9 cellular contexts compared by ENCODE assay signal in the genomic region with DNA sequence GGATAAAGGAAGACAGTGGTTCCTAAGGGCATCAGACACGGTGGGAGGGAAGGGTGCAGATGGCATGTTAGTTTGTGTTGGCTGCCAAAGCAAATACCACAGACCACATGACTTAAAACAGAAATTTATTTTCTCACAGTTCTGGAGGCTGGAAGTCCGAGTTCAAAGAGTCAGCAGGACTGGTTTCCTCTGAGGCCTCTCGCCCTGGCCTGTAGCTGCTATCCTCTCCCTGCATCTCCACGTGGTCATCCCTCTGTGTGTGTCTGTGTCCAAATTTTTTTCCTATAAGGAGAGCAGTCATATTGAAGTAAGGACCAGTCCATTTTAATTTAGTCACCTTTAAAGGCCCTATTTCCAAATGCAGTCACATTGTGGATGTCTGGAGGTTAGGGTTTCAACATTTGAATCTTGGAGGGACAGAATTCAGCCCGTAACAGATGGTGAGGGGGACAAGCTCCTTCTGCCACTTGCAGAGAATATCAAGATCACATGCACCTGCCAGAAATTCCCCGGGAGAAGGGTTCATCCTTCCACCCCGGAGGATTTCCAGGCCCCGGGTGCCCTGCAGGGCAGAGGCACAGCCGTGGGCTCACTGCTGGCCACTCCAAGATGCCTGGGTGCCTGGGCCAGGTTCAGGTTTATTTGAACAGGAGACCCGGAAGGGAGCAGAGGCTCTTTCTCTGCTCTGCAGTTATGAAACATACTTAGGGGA. TPM values are rescaled to one million over a fixed set of nuclear protein-coding genes. Genes with fewer than 3 reads are reported as not detected.
A peak's percentile ranks its signal among the peaks of the same experiment; 100 is the strongest.
DNase-seq lines count a peak whose midpoint lies in the region; ATAC-seq, FAIRE-seq and TF ChIP-seq lines count a peak whose summit lies in the region.
"Had no signal": no experiment of that assay in that cellular context is flagged by ENCODE, and none has a peak within 500 bp of the region (broad histone marks: within the 10 kb centered on the region; RNA-seq: fewer than 3 reads in every experiment).

No MANE protein-coding gene starts in this region.

- BruUV-seq in HepG2 (replicated peaks; lab: Mats Ljungman, UMichigan): no TSS peak

- no peaks in the 10 kb centered on the region for H4K20me1 ChIP-seq in HepG2 (ENCODE audit: insufficient read depth, low read length)

- POLR2A ChIA-PET in HepG2 (lab: Yijun Ruan, JAX): interaction anchor here (0.6 to 2.5 kb wide), 7 partner anchors 27 to 792 kb away, joined by 3 to 12 read pairs (median 4); a partner anchor contains a TSS

- TF ChIP-seq EP300 in HepG2 (IDR thresholded peaks at IDR 0.05; ENCODE audit: low read depth in 2 of 2, low read length in 2 of 2): peak in 1 of 2 experiments; percentile 18; a peak in 1 of 4 replicates
- no peak; the same call in 1 of the 2 replicates for TF ChIP-seq EP300 in HepG2 (CRISPR knock-in tag; IDR thresholded peaks at IDR 0.05; ENCODE audit: borderline replicate concordance)

- peaks cover 57% of the 10 kb centered on the region for H3K4me1 ChIP-seq in HepG2 (ENCODE audit: insufficient read depth, low read length)

- in situ Hi-C loops in HepG2 (cut with HindIII; ENCODE audit: extremely low pct_ligation_motif_present, low pct_unique_long_range_greater_than_20kb): loop anchor here (5.0 kb wide), 1 partner anchor 48 kb away; no protein-coding TSS in a partner anchor

- FAIRE-seq in HepG2 (lab: Jason Lieb, UNC): peak; percentile 87

- peak overlapping the region; percentile 37; the same call in 1 of the 2 replicates for H3K9ac ChIP-seq in HepG2 (ENCODE audit: insufficient read depth, low read depth, low read length)

- TF ChIP-seq CTCF in HepG2 (CRISPR knock-in tag; IDR thresholded peaks at IDR 0.05): no peak

- CTCF ChIA-PET in HepG2 (lab: Yijun Ruan, JAX; ENCODE audit: low intra/inter-chr PET ratio, low total read pairs): no interaction called here

- TF ChIP-seq POLR2A in HepG2 (IDR thresholded peaks at IDR 0.05; ENCODE audit: insufficient read depth in 1 of 2, low read depth in 2 of 2, low read length in 2 of 2): no peak

- H3K9me3 ChIP-seq in KOPT-K1 (ENCODE audit: insufficient read depth, low read length, poor library complexity, severe bottlenecking) (no peaks in the 10 kb centered on the region), HepG2 (ENCODE audit: low read length) (no peaks in the 10 kb centered on the region)

- H3K4me2 ChIP-seq in HepG2 (ENCODE audit: low read depth, low read length): peak overlapping the region; percentile 73

- no peaks in the 10 kb centered on the region for H3K36me3 ChIP-seq in KOPT-K1 (ENCODE audit: insufficient read depth, low read length)
- no peaks in the 10 kb centered on the region for H3K36me3 ChIP-seq in HepG2 (replicated peaks in 1 of 2; ENCODE audit: control insufficient read depth in 1 of 2, insufficient read depth in 2 of 2, low read length in 2 of 2)

- DNase-seq in COLO668 (lab: John Stamatoyannopoulos, UW; ENCODE audit: unreplicated experiment): peak; percentile 58
- no peak for DNase-seq in activated T-helper 2 cell treated with anti-CD3 and anti-CD28 coated beads, Interferon-gamma antibody, Interleukin-2, Interleukin-4, amounts not matched to agents 10 μg/mL and 5 μg/mL and 100 μg/mL, durations not matched to agents 14 hours and 24 hours and 36 hours (ENCODE audit: low spot score)
- DNase-seq in HepG2 (ENCODE audit: low spot score): peak; percentile 88
- DNase-seq in nucleus accumbens (lab: John Stamatoyannopoulos, UW): no peak
- DNase-seq in stimulated activated CD4-positive, alpha-beta T cell treated with anti-CD3 and anti-CD28 coated beads, Interleukin-2, amount 100 ng/mL, for 48 hours: no peak
- DNase-seq in stimulated activated CD4-positive, alpha-beta T cell treated with anti-CD3 and anti-CD28 coated beads, Interleukin-4, amount 100 ng/mL, for 4 hours: no peak
- DNase-seq in putamen (ENCODE audit: low spot score): no peak

- no peaks in the 10 kb centered on the region for H3K36me3 Mint-ChIP-seq in activated T-helper 2 cell treated with anti-CD3 and anti-CD28 coated beads, Interferon-gamma antibody, Interleukin-2, Interleukin-4, amounts not matched to agents 10 μg/mL and 5 μg/mL and 100 μg/mL, durations not matched to agents 14 hours and 24 hours and 36 hours (ENCODE audit: low read depth)

- ATAC-seq in HepG2: peak; percentile 80

- peak overlapping the region in 2 of 3 experiments; percentile 9 to 47; a peak in 3 of 6 replicates for H3K4me3 ChIP-seq in HepG2 (replicated peaks in 1 of 3; ENCODE audit: insufficient read depth in 1 of 3, low read depth in 2 of 3, low read length in 3 of 3)
- H3K4me3 ChIP-seq: coronary artery had no signal

- no peak overlapping the region for H2AFZ ChIP-seq in HepG2 (ENCODE audit: low read length)

- intact Hi-C loops in activated T-helper 2 cell treated with anti-CD3 and anti-CD28 coated beads, Interferon-gamma antibody, Interleukin-2, Interleukin-4, amounts not matched to agents 10 μg/mL and 5 μg/mL and 100 μg/mL, durations not matched to agents 14 hours and 24 hours and 36 hours (cut with micrococcal nuclease): loop anchor here (5.0 to 10.0 kb wide), 3 partner anchors 63 to 386 kb away; a partner anchor contains a TSS
- intact Hi-C loops in HepG2 (cut with micrococcal nuclease; ENCODE audit: unreplicated experiment): loop anchor here (2.0 to 5.0 kb wide), 2 partner anchors 26 to 37 kb away; a partner anchor contains a TSS

- no peaks in the 10 kb centered on the region for H3K79me2 ChIP-seq in HepG2 (ENCODE audit: insufficient read depth, low read length)

- H3K4me3 Mint-ChIP-seq in activated T-helper 2 cell treated with anti-CD3 and anti-CD28 coated beads, Interferon-gamma antibody, Interleukin-2, Interleukin-4, amounts not matched to agents 10 μg/mL and 5 μg/mL and 100 μg/mL, durations not matched to agents 14 hours and 24 hours and 36 hours (ENCODE audit: low read depth): peak overlapping the region; percentile 33

- no peak for TF ChIP-seq RAD21 in HepG2 (CRISPR knock-in tag; IDR thresholded peaks at IDR 0.05)

- H3K27ac ChIP-seq in KOPT-K1 (ENCODE audit: low read depth, low read length, poor library complexity, severe bottlenecking) (peak overlapping the region; percentile 98), HepG2 (ENCODE audit: extremely low read length, insufficient read depth, low read length) (no peak overlapping the region)

- H3K4me1 Mint-ChIP-seq in activated T-helper 2 cell treated with anti-CD3 and anti-CD28 coated beads, Interferon-gamma antibody, Interleukin-2, Interleukin-4, amounts not matched to agents 10 μg/mL and 5 μg/mL and 100 μg/mL, durations not matched to agents 14 hours and 24 hours and 36 hours (ENCODE audit: low read depth): peaks cover 73% of the 10 kb centered on the region

- no peaks in the 10 kb centered on the region for H3K27me3 ChIP-seq in HepG2 (ENCODE audit: control insufficient read depth in 1 of 2, insufficient read depth in 2 of 2, low read length in 2 of 2)

- H3K9me3 Mint-ChIP-seq in activated T-helper 2 cell treated with anti-CD3 and anti-CD28 coated beads, Interferon-gamma antibody, Interleukin-2, Interleukin-4, amounts not matched to agents 10 μg/mL and 5 μg/mL and 100 μg/mL, durations not matched to agents 14 hours and 24 hours and 36 hours: no peaks in the 10 kb centered on the region

- 2% methylated on average over 10 of the region's 10 CpGs for WGBS in HepG2 (ENCODE audit: low lambda C conversion rate)

- H3K27me3 Mint-ChIP-seq in activated T-helper 2 cell treated with anti-CD3 and anti-CD28 coated beads, Interferon-gamma antibody, Interleukin-2, Interleukin-4, amounts not matched to agents 10 μg/mL and 5 μg/mL and 100 μg/mL, durations not matched to agents 14 hours and 24 hours and 36 hours (ENCODE audit: low read depth): no peaks in the 10 kb centered on the region

- peak overlapping the region; percentile 67 for H3K27ac Mint-ChIP-seq in activated T-helper 2 cell treated with anti-CD3 and anti-CD28 coated beads, Interferon-gamma antibody, Interleukin-2, Interleukin-4, amounts not matched to agents 10 μg/mL and 5 μg/mL and 100 μg/mL, durations not matched to agents 14 hours and 24 hours and 36 hours

TF ChIP-seq in HepG2, 621 proteins besides CTCF, POLR2A, EP300 and RAD21 (continues in another document):
- 0 out of 2 replicates have a peak, but pooled peaks have one; percentile 41 for TF ChIP-seq ZNF547 (CRISPR knock-in tag; IDR thresholded peaks at IDR 0.05)

RNA-seq across cellular contexts. Expression of a gene that starts 38.0 kb away (rescaled TPM):
- total RNA-seq in activated T-helper 2 cell treated with anti-CD3 and anti-CD28 coated beads, Interferon-gamma antibody, Interleukin-2, Interleukin-4, amounts not matched to agents 10 μg/mL and 5 μg/mL and 100 μg/mL, durations not matched to agents 14 hours and 24 hours and 36 hours: 42.0 and 44.6 TPM in 2 replicates
- total RNA-seq in HepG2 (2016; rRNA removed; fragmentation: Illumina TruSeq; extraction: Trizol): 90.9 and 97.6 TPM in 2 replicates
- total RNA-seq in HepG2 (2016; cell fraction: cytosol; rRNA removed; fragmentation: Illumina TruSeq; extraction: Trizol; ENCODE audit: low read depth): 50.4 and 51.6 TPM in 2 replicates
- 92.4 and 95.8 TPM in 2 replicates for total RNA-seq in HepG2 (2016; cell fraction: insoluble cytoplasmic fraction; rRNA removed; fragmentation: Illumina TruSeq; extraction: Trizol)
- total RNA-seq in HepG2 (2016; cell fraction: membrane; rRNA removed; fragmentation: Illumina TruSeq; extraction: Trizol): 77.5 and 91.0 TPM in 2 replicates
- total RNA-seq in HepG2 (2016; cell fraction: nucleus; rRNA removed; fragmentation: Illumina TruSeq; extraction: Trizol): 116 and 118 TPM in 2 replicates
- 38.4 and 47.2 TPM in 2 replicates for polyA plus RNA-seq in HepG2 (2011; rRNA removed)
- polyA plus RNA-seq in HepG2 (2011; cell fraction: cytosol; rRNA removed): 18.0 and 30.5 TPM in 2 replicates
- 26.7 and 31.3 TPM in 2 replicates for polyA plus RNA-seq in HepG2 (2011; cell fraction: nucleus; rRNA removed)
- polyA plus RNA-seq in HepG2 (2012): 57.2 and 70.3 TPM in 2 replicates
- 40.5 and 43.0 TPM in 2 replicates for polyA plus RNA-seq in HepG2 (2016; cell fraction: cytosol; fragmentation: Illumina TruSeq; extraction: Trizol; ENCODE audit: low read depth)
- 43.1 and 44.6 TPM in 2 replicates for polyA plus RNA-seq in HepG2 (2016; cell fraction: insoluble cytoplasmic fraction; fragmentation: Illumina TruSeq; extraction: Trizol; ENCODE audit: low read depth)
- 40.4 and 43.5 TPM in 2 replicates for polyA plus RNA-seq in HepG2 (2016; cell fraction: membrane; fragmentation: Illumina TruSeq; extraction: Trizol; ENCODE audit: low read depth)
- polyA plus RNA-seq in HepG2 (2016; cell fraction: nucleus; fragmentation: Illumina TruSeq; extraction: Trizol; ENCODE audit: insufficient read depth, low read depth): 58.4 and 61.2 TPM in 2 replicates
- polyA minus RNA-seq in HepG2 (2011; rRNA and poly(A)+ RNA removed; ENCODE audit: low replicate concordance): 0.05 and 64.4 TPM in 2 replicates
- polyA minus RNA-seq in HepG2 (2011; cell fraction: cytosol; rRNA and poly(A)+ RNA removed): 52.3 and 65.5 TPM in 2 replicates
- 154 and 209 TPM in 2 replicates for polyA minus RNA-seq in HepG2 (2011; cell fraction: nucleus; rRNA and poly(A)+ RNA removed)

Comparison
In these comparisons a context has a peak if more than half of its experiments do, and no peak if none do; other contexts are left out.
1. DNase-seq: peak in COLO668 (single experiment) and HepG2 (single experiment); none in activated T-helper 2 cell treated with anti-CD3 and anti-CD28 coated beads, Interferon-gamma antibody, Interleukin-2, Interleukin-4, amounts not matched to agents 10 μg/mL and 5 μg/mL and 100 μg/mL, durations not matched to agents 14 hours and 24 hours and 36 hours (single experiment), nucleus accumbens (0 of 56), stimulated activated CD4-positive, alpha-beta T cell treated with anti-CD3 and anti-CD28 coated beads, Interleukin-2, amount 100 ng/mL, for 48 hours (0 of 2), stimulated activated CD4-positive, alpha-beta T cell treated with anti-CD3 and anti-CD28 coated beads, Interleukin-4, amount 100 ng/mL, for 4 hours (0 of 2) and putamen (single experiment).